ENCODE assay signal across 11 cellular contexts in genomic region chr9:26426732-26427131, GRCh38.
"Had no signal": no experiment of that assay in that cellular context is flagged by ENCODE, and none has a peak within 500 bp of the region (broad histone marks: within the 10 kb centered on the region; RNA-seq: fewer than 3 reads in every experiment).

No MANE protein-coding gene starts in this region.

- ATAC-seq: activated T-cell treated with anti-CD3 and anti-CD28 coated beads, Interleukin-2, amount 50 U/mL, for 72 hours; heart right ventricle; naive thymus-derived CD8-positive, alpha-beta T cell; stimulated activated naive B cell treated with anti-CD40 and anti-IgM and Interleukin-4, amounts not matched to agents 10 μg/mL and 1 μg/mL and 100 μg/mL, for 72 hours had no signal

- DNase-seq: activated CD4-positive, alpha-beta T cell treated with anti-CD3 and anti-CD28 coated beads, Interleukin-2, amount 50 U/mL, for 4 hours; activated gamma-delta T cell treated with Interleukin-2 at 50 U/mL for 16 hours; activated T-cell treated with anti-CD3 and anti-CD28 coated beads, Interleukin-2, amount 50 U/mL, for 72 hours; effector CD8-positive, alpha-beta T cell; heart right ventricle; sigmoid colon; stimulated activated naive B cell treated with anti-CD40 and anti-IgM and Interleukin-4, amounts not matched to agents 10 μg/mL and 1 μg/mL and 100 μg/mL, for 72 hours; T-helper 2 cell; thyroid gland; uterus had no signal
